Comparison of ENCODE assay signal across 8 cellular contexts in genomic region chr7:100889761-100890639, GRCh38. TPM values are rescaled to one million over a fixed set of nuclear protein-coding genes. Genes with fewer than 3 reads are reported as not detected.
A peak's percentile ranks its signal among the peaks of the same experiment; 100 is the strongest.
DNase-seq lines count a peak whose midpoint lies in the region; ATAC-seq and TF ChIP-seq lines count a peak whose summit lies in the region.

No MANE protein-coding gene starts in this region.

- no peak for TF ChIP-seq EP300 in upper lobe of left lung (IDR thresholded peaks at IDR 0.05)

- H3K27ac ChIP-seq in adrenal gland (peak overlapping the region; percentile 74 to 94 (median 81)), upper lobe of left lung (peak overlapping the region; percentile 84 to 95 (median 91))

- peak; percentile 85 for TF ChIP-seq POLR2A in GM10847 (IDR thresholded peaks at IDR 0.05; ENCODE audit: extremely low read depth, insufficient read length)
- peak in 1 of 2 donors; percentile 83 for TF ChIP-seq POLR2A in adrenal gland (IDR thresholded peaks at IDR 0.05)
- peak in 1 of 4 donors; percentile 78 for TF ChIP-seq POLR2A in upper lobe of left lung (IDR thresholded peaks at IDR 0.05)

- DNase-seq in NCI-H146 (lab: John Stamatoyannopoulos, UW) (peak; percentile 94), T follicular helper cell (ENCODE audit: low read depth) (peak; percentile 88), adrenal gland (peak; percentile 93 to 95 (median 94)), left cardiac atrium (peak; percentile 95), posterior vena cava (ENCODE audit: low spot score) (peak; percentile 98), upper lobe of left lung (peak; percentile 97)

- no peaks in the 10 kb centered on the region for H3K9me3 ChIP-seq in adrenal gland (replicated peaks in 1 of 3)
- H3K9me3 ChIP-seq in upper lobe of left lung: no peaks in the 10 kb centered on the region

- WGBS in adrenal gland, 4 donors: 0 to 1% (median 1%) methylated on average over 27 to 62 of the region's 62 CpGs
- WGBS in upper lobe of left lung, 2 donors: 1% methylated on average over 42 to 49 of the region's 62 CpGs

- H3K36me3 ChIP-seq in adrenal gland (replicated peaks in 1 of 2) (peaks cover 0 to 35% of the 10 kb centered on the region in 2 donors), upper lobe of left lung (peaks cover 15 to 37% (median 29%) of the 10 kb centered on the region in 4 donors)

- intact Hi-C loops in adrenal gland (cut with DNase I): loop anchor here in 1 of 2 donors (10.0 kb wide), 2 partner anchors 275 to 395 kb away; partner anchors contain the start of gene VGF
- intact Hi-C loops in left cardiac atrium (cut with DNase I): loop anchor here in 1 of 2 donors (10.0 kb wide), 1 partner anchor 285 kb away; no protein-coding TSS in a partner anchor
- intact Hi-C loops in posterior vena cava (cut with DNase I): loop anchor here in 1 of 2 donors (5.0 kb wide), 1 partner anchor 177 kb away; no protein-coding TSS in a partner anchor

- TF ChIP-seq CTCF in adrenal gland (IDR thresholded peaks at IDR 0.05) (peak in 1 of 6 experiments; percentile 12), upper lobe of left lung (IDR thresholded peaks at IDR 0.05) (peak in 1 of 6 experiments; percentile 31)

- ATAC-seq in HG02678 (IDR thresholded peaks at IDR 0.05; ENCODE audit: unreplicated experiment) (peak; percentile 74), left cardiac atrium (peak; percentile 91), upper lobe of left lung (ENCODE audit: low FRiP score in 2 of 2) (peak; percentile 95 to 96)

- H3K4me3 ChIP-seq in adrenal gland (peak overlapping the region; percentile 15 to 65 (median 32)), upper lobe of left lung (peak overlapping the region; percentile 53 to 80 (median 74))

- H3K27me3 ChIP-seq in adrenal gland (peaks cover 2% of the 10 kb centered on the region), upper lobe of left lung (peaks cover 0 to 8% (median 4%) of the 10 kb centered on the region in 4 donors)

- H3K4me1 ChIP-seq in adrenal gland (replicated peaks in 1 of 2) (peaks cover 17 to 42% of the 10 kb centered on the region in 2 donors), upper lobe of left lung (peaks cover 37 to 46% (median 44%) of the 10 kb centered on the region in 4 donors)

RNA-seq across cellular contexts. Expression of gene UFSP1, which starts 0.5 kb away (rescaled TPM):
- 10 to 100 TPM in 1 of 8 donors, 1 to 10 TPM in 7; 2.8 to 12.7 (median 5.9) TPM for total RNA-seq in adrenal gland
- polyA plus RNA-seq in adrenal gland: 1 to 10 TPM; 2.5 to 6.8 (median 6.5) TPM
- total RNA-seq in left cardiac atrium: 1 to 10 TPM; 2.7 to 4.3 TPM
- 1 to 10 TPM; 2.7 to 3.3 TPM for total RNA-seq in posterior vena cava
- total RNA-seq in upper lobe of left lung: 1 to 10 TPM in 4 of 6 donors, under 1 TPM in 1, not detected in 1; 0.55 to 8.5 (median 4.8) TPM

RNA-seq across cellular contexts. Expression of gene ACHE, which starts 5.7 kb away (rescaled TPM):
- 10 to 100 TPM in 1 of 8 donors, 1 to 10 TPM in 4, under 1 TPM in 3; 0.26 to 10.2 (median 2.2) TPM for total RNA-seq in adrenal gland
- 1 to 10 TPM; 1.2 to 3.3 (median 3.0) TPM for polyA plus RNA-seq in adrenal gland
- total RNA-seq in left cardiac atrium: 10 to 100 TPM in 1 of 2 donors, 1 to 10 TPM in 1; 8.5 to 30.9 TPM
- total RNA-seq in posterior vena cava: 1 to 10 TPM; 2.8 to 9.4 TPM
- 1 to 10 TPM in 5 of 6 donors, not detected in 1; 1.3 to 2.9 (median 2.2) TPM for total RNA-seq in upper lobe of left lung

RNA-seq across cellular contexts. Expression of gene SRRT, which starts 15.1 kb away (rescaled TPM):
- total RNA-seq in adrenal gland: 100 to 1,000 TPM in 4 of 8 donors, 10 to 100 TPM in 4; 44.0 to 156 (median 90.6) TPM
- 100 to 1,000 TPM in 2 of 3 donors, 10 to 100 TPM in 1; 83.7 to 289 (median 226) TPM for polyA plus RNA-seq in adrenal gland
- 10 to 100 TPM; 65.1 to 87.0 TPM for total RNA-seq in left cardiac atrium
- total RNA-seq in posterior vena cava: 10 to 100 TPM; 78.0 to 91.2 TPM
- 100 to 1,000 TPM in 4 of 6 donors, 10 to 100 TPM in 2; 57.9 to 324 (median 111) TPM for total RNA-seq in upper lobe of left lung

RNA-seq across cellular contexts. Expression of gene TRIP6, which starts 22.8 kb away (rescaled TPM):
- total RNA-seq in adrenal gland (100 to 1,000 TPM in 2 of 8 donors, 10 to 100 TPM in 6; 44.8 to 105 (median 75.6) TPM), left cardiac atrium (10 to 100 TPM; 36.5 to 48.0 TPM), posterior vena cava (10 to 100 TPM; 55.7 to 58.7 TPM), upper lobe of left lung (10 to 100 TPM; 17.8 to 74.3 (median 67.3) TPM)
- 10 to 100 TPM in 2 of 3 donors, 1 to 10 TPM in 1; 8.9 to 88.6 (median 67.6) TPM for polyA plus RNA-seq in adrenal gland

RNA-seq across cellular contexts. Expression of gene SLC12A9, which starts 37.5 kb away (rescaled TPM):
- total RNA-seq in adrenal gland (10 to 100 TPM in 7 of 8 donors, 1 to 10 TPM in 1; 8.0 to 35.1 (median 20.2) TPM), left cardiac atrium (10 to 100 TPM; 13.4 to 14.7 TPM), posterior vena cava (10 to 100 TPM; 15.6 to 22.8 TPM), upper lobe of left lung (10 to 100 TPM; 14.5 to 50.1 (median 43.9) TPM)
- 10 to 100 TPM in 2 of 3 donors, 1 to 10 TPM in 1; 6.1 to 60.3 (median 34.6) TPM for polyA plus RNA-seq in adrenal gland

Comparison
In these comparisons a context has a peak if more than half of its experiments do, and no peak if none do; other contexts are left out.
1. Peak in every context shown above with its lines: DNase-seq, ATAC-seq, H3K4me3 ChIP-seq and H3K27ac ChIP-seq.